Comparison of ENCODE assay signal across 8 cellular contexts in genomic region chr16:89922884-89923639, GRCh38. TPM values are rescaled to one million over a fixed set of nuclear protein-coding genes. Genes with fewer than 3 reads are reported as not detected.
DNase-seq lines count a peak whose midpoint lies in the region; ATAC-seq, FAIRE-seq and TF ChIP-seq lines count a peak whose summit lies in the region.

Gene TUBB3 (plus strand): TSS chr16:89923342. CDS start chr16:89923402, 60 bp downstream.

- peak within 1 kb of the TSS; percentile 97 for H3K4me2 ChIP-seq in PC-3 (ENCODE audit: low read length)
- peak within 1 kb of the TSS; percentile 96 for H3K4me2 ChIP-seq in K562 (ENCODE audit: insufficient read depth, low read length)

- TF ChIP-seq RAD21 in K562 (CRISPR knock-in tag; conservative IDR thresholded peaks at IDR 0.05 in 1 of 2, IDR thresholded peaks at IDR 0.05 in 1 of 2) = no peak

- under 1% methylated on average over 22 of the region's 88 CpGs for WGBS in K562 (ENCODE audit: insufficient coverage, low coverage, missing lambda C conversion rate)
- under 1% methylated on average over 64 of the region's 88 CpGs for WGBS in prostate gland

- H3K9me1 ChIP-seq in K562 (ENCODE audit: control insufficient read depth, insufficient read depth, low read length) = no peaks in the 10 kb centered on the region

- FAIRE-seq in HTR-8/SVneo (lab: Jason Lieb, UNC) (peak; percentile 51), K562 (lab: Jason Lieb, UNC) (no peak)

- H3K36me3 ChIP-seq in PC-3 (ENCODE audit: low read depth, low read length) (no peaks in the 10 kb centered on the region), K562 (ENCODE audit: control insufficient read depth, insufficient read depth, low read length) (no peaks in the 10 kb centered on the region), prostate gland (no peaks in the 10 kb centered on the region)

- peak within 1 kb of the TSS; percentile 84 for H3K4me3 ChIP-seq in PC-3 (ENCODE audit: low read length)
- H3K4me3 ChIP-seq in K562 = peak within 1 kb of the TSS; percentile 69
- peak within 1 kb of the TSS; percentile 40 to 56 for H3K4me3 ChIP-seq in prostate gland

- H2AFZ ChIP-seq in PC-3 (ENCODE audit: low read length) (peak within 1 kb of the TSS; percentile 80), K562 (ENCODE audit: low read depth, low read length) (peak within 1 kb of the TSS; percentile 82)

- POLR2A ChIA-PET in PC-3 (lab: Charles Lee; ENCODE audit: unreplicated experiment) (interaction anchor here (0.6 kb wide), 1 partner anchor 25 kb away, joined by 6 read pairs; the partner anchor contains the start of gene DEF8), K562 (lab: Yijun Ruan, JAX) (interaction anchor here (1.0 to 2.9 kb wide), 7 partner anchors 8 to 98 kb away, joined by 3 to 19 read pairs (median 5); no protein-coding TSS in a partner anchor)

- H3K9ac ChIP-seq in PC-3 (ENCODE audit: low read length) (peak within 1 kb of the TSS; percentile 97), K562 (ENCODE audit: insufficient read depth in 1 of 2, low read depth in 2 of 2, low read length in 2 of 2) (peak within 1 kb of the TSS; percentile 90 to 94)

- H4K20me1 ChIP-seq in PC-3 (ENCODE audit: low read length) = peaks cover 21% of the 10 kb centered on the region; the same call in 1 of the 2 replicates
- H4K20me1 ChIP-seq in K562 (replicated peaks; ENCODE audit: control insufficient read depth, insufficient read depth, low read length) = 0 out of 2 replicates have a peak, but pooled peaks cover 12% of the 10 kb centered on the region

- H3K27me3 ChIP-seq in PC-3 (ENCODE audit: low read length) (no peaks in the 10 kb centered on the region), K562 (ENCODE audit: control insufficient read depth in 2 of 2, insufficient read depth in 2 of 2, low read length in 2 of 2) (no peaks in the 10 kb centered on the region), prostate gland (replicated peaks; ENCODE audit: insufficient read depth) (no peaks in the 10 kb centered on the region)

- BruUV-seq in PC-3 (replicated peaks; lab: Mats Ljungman, UMichigan) = no TSS peak
- BruUV-seq in K562 (replicated peaks; lab: Mats Ljungman, UMichigan) = no TSS peak

- H3F3A ChIP-seq in PC-3 (ENCODE audit: low read length, unreplicated experiment) = no peaks in the 10 kb centered on the region

- TF ChIP-seq CTCF in PC-3 (conservative IDR thresholded peaks at IDR 0.05; ENCODE audit: low read depth, low read length) (no peak), K562 (IDR thresholded peaks at IDR 0.05 in 2 of 3, conservative IDR thresholded peaks at IDR 0.05 in 1 of 3; ENCODE audit: insufficient read depth in 2 of 3, low read depth in 1 of 3, low read length in 3 of 3) (peak in 2 of 3 experiments; percentile 10 to 11; a peak in 2 of 6 replicates), prostate gland (IDR thresholded peaks at IDR 0.05) (no peak)

- peak; percentile 34 for ATAC-seq in PC-3
- peak; percentile 69 for ATAC-seq in K562
- ATAC-seq in HG02678 (IDR thresholded peaks at IDR 0.05; ENCODE audit: unreplicated experiment) = no peak

- TF ChIP-seq POLR2A in K562 (conservative IDR thresholded peaks at IDR 0.05) = peak; percentile 60; the same call in 1 of the 2 replicates
- TF ChIP-seq POLR2A in prostate gland (IDR thresholded peaks at IDR 0.05) = peak; percentile 85

- intact Hi-C loops in PC-3 (cut with micrococcal nuclease) (no loop called here), K562 (cut with micrococcal nuclease) (loop anchor here (5.0 to 10.0 kb wide), 2 partner anchors 52 to 106 kb away; partner anchors contain the start of gene FANCA), prostate gland (cut with DNase I) (no loop called here)

- H3K79me2 ChIP-seq in PC-3 (ENCODE audit: low read length) = 0 out of 2 replicates have a peak, but pooled peaks cover 7% of the 10 kb centered on the region
- H3K79me2 ChIP-seq in K562 (ENCODE audit: control insufficient read depth, insufficient read depth, low read length) = no peaks in the 10 kb centered on the region; the same call in 2 of the 3 replicates

- DNase-seq in NCI-H187 (lab: John Stamatoyannopoulos, UW) (peak; percentile 11 to 52), NCI-H187 treated with DMSO at 0.1 percent for 48 hours (lab: John Stamatoyannopoulos, UW) (no peak), HTR-8/SVneo (ENCODE audit: insufficient read length, low spot score) (peak; percentile 84), PC-3 (peak; percentile 78), K562 (ENCODE audit: extremely low read depth in 1 of 4, low spot score in 3 of 4) (peak; percentile 90 to 98 (median 92)), hepatic stellate cell (ENCODE audit: low spot score) (peak; percentile 98), prostate gland (ENCODE audit: low spot score) (peak; percentile 56)

- TF ChIP-seq EP300 in K562 (IDR thresholded peaks at IDR 0.05; ENCODE audit: low read length) = no peak

- in situ Hi-C loops in K562 (cut with MboI) = no loop called here

- CTCF ChIA-PET in PC-3 (lab: Charles Lee) = no interaction called here
- CTCF ChIA-PET in K562 (lab: Yijun Ruan, JAX; ENCODE audit: low intra/inter-chr PET ratio) = no interaction called here

- peaks cover 27% of the 10 kb centered on the region for H3K4me1 ChIP-seq in PC-3 (ENCODE audit: insufficient read depth, low read length)
- H3K4me1 ChIP-seq in K562 (replicated peaks in 1 of 2; ENCODE audit: control insufficient read depth in 2 of 2, insufficient read depth in 2 of 2, low read length in 2 of 2) = peaks cover 30 to 86% of the 10 kb centered on the region in 2 experiments
- H3K4me1 ChIP-seq in prostate gland (replicated peaks) = peaks cover 8% of the 10 kb centered on the region

- H3K9me3 ChIP-seq in PC-3 (ENCODE audit: low read length) (no peaks in the 10 kb centered on the region), K562 (replicated peaks; ENCODE audit: control insufficient read depth, insufficient read depth, low read depth, low read length) (no peaks in the 10 kb centered on the region), prostate gland (no peaks in the 10 kb centered on the region)

- no peaks in the 10 kb centered on the region for H3K9me2 ChIP-seq in PC-3 (replicated peaks; ENCODE audit: low read length)

- peak within 1 kb of the TSS; percentile 99 for H3K27ac ChIP-seq in PC-3 (ENCODE audit: low read length)
- peak within 1 kb of the TSS; percentile 92 for H3K27ac ChIP-seq in K562 (ENCODE audit: extremely low read depth, low read depth, low read length)
- peak within 1 kb of the TSS; percentile 39 to 61 for H3K27ac ChIP-seq in prostate gland

TF ChIP-seq in K562, 482 proteins besides CTCF, POLR2A, EP300 and RAD21 (continues in another document):
- TF ChIP-seq CAMTA2 (CRISPR knock-in tag; conservative IDR thresholded peaks at IDR 0.05) (0 out of 2 replicates have a peak, but pooled peaks have one; percentile 15), KLF13 (tag; IDR thresholded peaks at IDR 0.05; ENCODE audit: borderline replicate concordance, low read depth) (peak; percentile 46; the same call in 1 of the 2 replicates), CREB1 (IDR thresholded peaks at IDR 0.05) (peak; percentile 65), CREB1 (CRISPR knock-in tag; IDR thresholded peaks at IDR 0.05) (0 out of 2 replicates have a peak, but pooled peaks have one; percentile 4), CCNT2 (IDR thresholded peaks at IDR 0.05; ENCODE audit: borderline replicate concordance, extremely low read depth, insufficient read length, low read depth, low read length) (peak; percentile 74), NR3C1 (CRISPR knock-in tag; IDR thresholded peaks at IDR 0.05) (no peak), GTF2F1 (IDR thresholded peaks at IDR 0.05; ENCODE audit: low read depth, low read length) (peak; percentile 60), NRF1 (conservative IDR thresholded peaks at IDR 0.05 in 1 of 2, IDR thresholded peaks at IDR 0.05 in 1 of 2) (peak; percentile 39 to 41; a peak in 2 of 4 replicates), NR1H2 (CRISPR knock-in tag; IDR thresholded peaks at IDR 0.05) (no peak), SUPT5H (IDR thresholded peaks at IDR 0.05) (0 out of 2 replicates have a peak, but pooled peaks have one; percentile 37), TAF1 (IDR thresholded peaks at IDR 0.05; ENCODE audit: control insufficient read depth, extremely low read depth, insufficient read depth, low read length, severe bottlenecking) (peak; percentile 61), PHF8 (IDR thresholded peaks at IDR 0.05; ENCODE audit: borderline replicate concordance, low read length) (peak; percentile 72; the same call in 1 of the 2 replicates), TRIM28 (IDR thresholded peaks at IDR 0.05) (no peak), ZFX (CRISPR knock-in tag; IDR thresholded peaks at IDR 0.05) (peak; percentile 71), HMGN3 (IDR thresholded peaks at IDR 0.05; ENCODE audit: borderline replicate concordance, extremely low read depth, insufficient read length, low read depth, low read length) (peak; percentile 55)
- TF ChIP-seq, protein P1, sequence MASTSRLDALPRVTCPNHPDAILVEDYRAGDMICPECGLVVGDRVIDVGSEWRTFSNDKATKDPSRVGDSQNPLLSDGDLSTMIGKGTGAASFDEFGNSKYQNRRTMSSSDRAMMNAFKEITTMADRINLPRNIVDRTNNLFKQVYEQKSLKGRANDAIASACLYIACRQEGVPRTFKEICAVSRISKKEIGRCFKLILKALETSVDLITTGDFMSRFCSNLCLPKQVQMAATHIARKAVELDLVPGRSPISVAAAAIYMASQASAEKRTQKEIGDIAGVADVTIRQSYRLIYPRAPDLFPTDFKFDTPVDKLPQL (IDR thresholded peaks at IDR 0.05; ENCODE audit: extremely low read depth, insufficient read length) = peak; percentile 66

RNA-seq across cellular contexts. Expression of gene TUBB3, which starts in this region (rescaled TPM):
- total RNA-seq in PC-3 (2014; rRNA removed) (159 and 199 TPM in 2 replicates), K562 (2014; rRNA removed) (12.5 and 15.5 TPM in 2 replicates), K562 (2014; rRNA removed; fragmentation: Illumina TruSeq; extraction: Trizol) (2.1 and 3.2 TPM in 2 replicates), K562 (2015; rRNA removed; fragmentation: Illumina TruSeq; extraction: Trizol) (6.4 and 8.1 TPM in 2 replicates), K562 (2021) (12.0 and 13.5 TPM in 2 replicates), prostate gland (10 to 100 TPM in 1 of 2 donors, under 1 TPM in 1; 0.82 to 20.7 TPM)
- 5.7 and 13.6 TPM in 2 replicates for total RNA-seq in K562 (2011; cell fraction: chromatin; rRNA removed; ENCODE audit: low replicate concordance)
- 8.2 and 8.3 TPM in 2 replicates for total RNA-seq in K562 (2011; cell fraction: nucleolus; rRNA removed)
- 5.5 and 7.5 TPM in 2 replicates for total RNA-seq in K562 (2011; cell fraction: nucleoplasm; rRNA removed)
- polyA plus RNA-seq in K562 (2011; rRNA removed) (3.2 and 10.4 TPM in 2 replicates), K562 (2014; fragmentation: Illumina TruSeq; extraction: Trizol) (5.0 and 10.0 TPM in 2 replicates), K562 (2014; fragmentation: Nextera tagmentation; extraction: Ambion mirVana) (under 1 TPM; 0.18 to 0.53 TPM), K562 (2014; rRNA removed) (6.8 and 8.3 TPM in 2 replicates)
- polyA plus RNA-seq in K562 (2011; cell fraction: cytosol; rRNA removed) = 8.5 and 8.8 TPM in 2 replicates
- 10.4 and 12.3 TPM in 2 replicates for polyA plus RNA-seq in K562 (2011; cell fraction: nucleus; rRNA removed)
- 7.7 and 19.6 TPM in 2 replicates for polyA plus RNA-seq in K562 (2012)
- polyA minus RNA-seq in K562 (2011; rRNA and poly(A)+ RNA removed) = 3.5 and 4.5 TPM in 2 replicates
- 7.4 and 12.0 TPM in 2 replicates for polyA minus RNA-seq in K562 (2011; cell fraction: cytosol; rRNA and poly(A)+ RNA removed)
- 2.4 and 2.6 TPM in 2 replicates for polyA minus RNA-seq in K562 (2011; cell fraction: nucleus; rRNA and poly(A)+ RNA removed)

Comparison
In these comparisons a context has a peak if more than half of its experiments do, and no peak if none do; other contexts are left out.
1. CTCF ChIP-seq: peak in K562 (2 of 3); none in PC-3 (single experiment) and prostate gland (0 of 4).
2. Peak in every context shown above with its lines, with median percentiles within 50 percentile points of each other: H3K27ac ChIP-seq and H3K4me3 ChIP-seq.